In genomic region chr1:183012301-183012994, GRCh38 we compare ENCODE assay signal across 38 cellular contexts. TPM values are rescaled to one million over a fixed set of nuclear protein-coding genes. Genes with fewer than 3 reads are reported as not detected.
"Had no signal": no experiment of that assay in that cellular context is flagged by ENCODE, and none has a peak within 500 bp of the region (broad histone marks: within the 10 kb centered on the region; RNA-seq: fewer than 3 reads in every experiment).

No MANE protein-coding gene starts in this region.

- H3K4me3 Mint-ChIP-seq: activated B cell treated with CpG ODN at 0.5 μM for 24 hours; activated CD4-positive, alpha-beta memory T cell treated with anti-CD3 and anti-CD28 coated beads, Interleukin-2, amount 10 ng/mL, durations not matched to agents 7 days and 5 days; activated CD4-positive, alpha-beta T cell treated with anti-CD3 and anti-CD28 coated beads, Interleukin-2, amount 10 ng/mL, durations not matched to agents 24 days and 14 days; activated CD8-positive, alpha-beta memory T cell treated with anti-CD3 and anti-CD28 coated beads, Interleukin-2, amount 10 ng/mL, durations not matched to agents 7 days and 5 days; activated CD8-positive, alpha-beta T cell treated with anti-CD3 and anti-CD28 coated beads, Interleukin-2, amount 10 ng/mL, durations not matched to agents 7 days and 5 days; activated naive CD4-positive, alpha-beta T cell treated with anti-CD3 and anti-CD28 coated beads, Interleukin-2, amount 10 ng/mL, durations not matched to agents 7 days and 5 days; activated naive CD4-positive, alpha-beta T cell treated with anti-CD3 and anti-CD28 coated beads, Interleukin-2, amount 50 U/mL, for 24 hours; activated naive CD8-positive, alpha-beta T cell; activated naive CD8-positive, alpha-beta T cell treated with anti-CD3 and anti-CD28 coated beads, Interleukin-2, amount 10 ng/mL, durations not matched to agents 7 days and 5 days; activated naive CD8-positive, alpha-beta T cell treated with anti-CD3 and anti-CD28 coated beads, Interleukin-2, amount 50 U/mL, for 24 hours; activated T-cell treated with anti-CD3 and anti-CD28 coated beads, Interleukin-2, amount 50 U/mL, for 24 hours; brain; central memory CD8-positive, alpha-beta T cell; T-cell; T-helper 2 cell treated with Interferon-gamma antibody and Interleukin-4, amounts not matched to agents 5 μg/mL and 100 μg/mL, for 36 hours had no signal

- H3K4me1 ChIP-seq: ascending aorta had no signal

- H3K27ac ChIP-seq: ascending aorta, cardiac muscle cell, WERI-Rb-1 had no signal

- H3K27me3 ChIP-seq: ascending aorta, cardiac muscle cell had no signal

- H3K27me3 Mint-ChIP-seq: brain had no signal

- H3K9me3 Mint-ChIP-seq: activated CD4-positive, alpha-beta T cell treated with anti-CD3 and anti-CD28 coated beads, Interleukin-2, amount 10 ng/mL, durations not matched to agents 24 days and 14 days; activated T-helper 2 cell treated with anti-CD3 and anti-CD28 coated beads, Interferon-gamma antibody, Interleukin-2, Interleukin-4, amounts not matched to agents 10 μg/mL and 5 μg/mL and 100 μg/mL, durations not matched to agents 14 hours and 24 hours and 36 hours; central memory CD8-positive, alpha-beta T cell; T-helper 2 cell treated with Interferon-gamma antibody and Interleukin-4, amounts not matched to agents 5 μg/mL and 100 μg/mL, for 36 hours had no signal

- H3K36me3 ChIP-seq: ascending aorta, cardiac muscle cell, WERI-Rb-1 had no signal

- DNase-seq: activated B cell treated with CpG ODN at 0.5 μM for 24 hours; activated CD4-positive, alpha-beta memory T cell treated with anti-CD3 and anti-CD28 coated beads, Interleukin-2, amount 10 ng/mL, durations not matched to agents 7 days and 5 days; activated CD4-positive, alpha-beta T cell treated with anti-CD3 and anti-CD28 coated beads for 4 hours; activated CD4-positive, alpha-beta T cell treated with anti-CD3 and anti-CD28 coated beads, Interleukin-2, amount 10 ng/mL, durations not matched to agents 24 days and 14 days; activated CD4-positive, alpha-beta T cell treated with anti-CD3 and anti-CD28 coated beads, Interleukin-2, amount 50 U/mL, for 1 hour; activated CD4-positive, alpha-beta T cell treated with anti-CD3 and anti-CD28 coated beads, Interleukin-2, amount 50 U/mL, for 48 hours; activated CD4-positive, CD25-positive, alpha-beta regulatory T cell treated with anti-CD3 and anti-CD28 coated beads, Interleukin-2, amount 50 U/mL, for 72 hours; activated CD8-positive, alpha-beta memory T cell treated with anti-CD3 and anti-CD28 coated beads for 24 hours; activated CD8-positive, alpha-beta memory T cell treated with anti-CD3 and anti-CD28 coated beads, Interleukin-2, amount 10 ng/mL, durations not matched to agents 7 days and 5 days; activated CD8-positive, alpha-beta memory T cell treated with anti-CD3 and anti-CD28 coated beads, Interleukin-2, amount 50 U/mL, for 48 hours; activated CD8-positive, alpha-beta T cell treated with anti-CD3 and anti-CD28 coated beads, Interleukin-2, amount 10 ng/mL, durations not matched to agents 7 days and 5 days; activated effector memory CD4-positive, alpha-beta T cell treated with Interleukin-2 at 50 U/mL for 16 hours; activated gamma-delta T cell; activated naive CD4-positive, alpha-beta T cell treated with anti-CD3 and anti-CD28 coated beads, Interleukin-2, amount 10 ng/mL, durations not matched to agents 7 days and 5 days; activated naive CD4-positive, alpha-beta T cell treated with Interleukin-2 at 50 U/mL for 16 hours; activated naive CD8-positive, alpha-beta T cell treated with anti-CD3 and anti-CD28 coated beads, Interleukin-2, amount 10 ng/mL, durations not matched to agents 7 days and 5 days; activated naive CD8-positive, alpha-beta T cell treated with anti-CD3 and anti-CD28 coated beads, Interleukin-2, amount 50 U/mL, for 24 hours; activated T-cell treated with anti-CD3 and anti-CD28 coated beads, Interleukin-2, amount 50 U/mL, for 24 hours; activated T-cell treated with anti-CD3 and anti-CD28 coated beads, Interleukin-2, amount 50 U/mL, for 48 hours; amygdala; anterior cingulate cortex; caudate nucleus; cerebellar nuclear complex; T-cell; T-helper 2 cell; T-helper 9 cell; WERI-Rb-1 had no signal

- H3K4me3 ChIP-seq: ascending aorta, cardiac muscle cell had no signal

- H3K4me1 Mint-ChIP-seq: activated B cell treated with CpG ODN at 0.5 μM for 24 hours; activated CD4-positive, alpha-beta memory T cell treated with anti-CD3 and anti-CD28 coated beads, Interleukin-2, amount 10 ng/mL, durations not matched to agents 7 days and 5 days; activated CD4-positive, alpha-beta T cell treated with anti-CD3 and anti-CD28 coated beads, Interleukin-2, amount 10 ng/mL, durations not matched to agents 24 days and 14 days; activated CD8-positive, alpha-beta memory T cell treated with anti-CD3 and anti-CD28 coated beads, Interleukin-2, amount 10 ng/mL, durations not matched to agents 7 days and 5 days; activated naive CD4-positive, alpha-beta T cell treated with anti-CD3 and anti-CD28 coated beads, Interleukin-2, amount 10 ng/mL, durations not matched to agents 7 days and 5 days; activated naive CD4-positive, alpha-beta T cell treated with anti-CD3 and anti-CD28 coated beads, Interleukin-2, amount 50 U/mL, for 24 hours; activated naive CD8-positive, alpha-beta T cell treated with anti-CD3 and anti-CD28 coated beads, Interleukin-2, amount 10 ng/mL, durations not matched to agents 7 days and 5 days; activated naive CD8-positive, alpha-beta T cell treated with anti-CD3 and anti-CD28 coated beads, Interleukin-2, amount 50 U/mL, for 24 hours; brain; central memory CD8-positive, alpha-beta T cell; T-cell had no signal

- H3K36me3 Mint-ChIP-seq: activated CD8-positive, alpha-beta memory T cell treated with anti-CD3 and anti-CD28 coated beads, Interleukin-2, amount 10 ng/mL, durations not matched to agents 7 days and 5 days; activated naive CD4-positive, alpha-beta T cell treated with anti-CD3 and anti-CD28 coated beads, Interleukin-2, amount 10 ng/mL, durations not matched to agents 7 days and 5 days; activated naive CD4-positive, alpha-beta T cell treated with anti-CD3 and anti-CD28 coated beads, Interleukin-2, amount 50 U/mL, for 24 hours; activated naive CD8-positive, alpha-beta T cell; activated naive CD8-positive, alpha-beta T cell treated with anti-CD3 and anti-CD28 coated beads, Interleukin-2, amount 10 ng/mL, durations not matched to agents 7 days and 5 days; brain; T-cell had no signal

- H3K27ac Mint-ChIP-seq: activated B cell treated with CpG ODN at 0.5 μM for 24 hours; activated CD4-positive, alpha-beta memory T cell treated with anti-CD3 and anti-CD28 coated beads, Interleukin-2, amount 10 ng/mL, durations not matched to agents 7 days and 5 days; activated CD4-positive, alpha-beta T cell treated with anti-CD3 and anti-CD28 coated beads, Interleukin-2, amount 10 ng/mL, durations not matched to agents 24 days and 14 days; activated CD8-positive, alpha-beta memory T cell treated with anti-CD3 and anti-CD28 coated beads, Interleukin-2, amount 10 ng/mL, durations not matched to agents 7 days and 5 days; activated CD8-positive, alpha-beta T cell treated with anti-CD3 and anti-CD28 coated beads, Interleukin-2, amount 10 ng/mL, durations not matched to agents 7 days and 5 days; activated naive CD4-positive, alpha-beta T cell treated with anti-CD3 and anti-CD28 coated beads, Interleukin-2, amount 10 ng/mL, durations not matched to agents 7 days and 5 days; activated naive CD4-positive, alpha-beta T cell treated with anti-CD3 and anti-CD28 coated beads, Interleukin-2, amount 50 U/mL, for 24 hours; activated naive CD8-positive, alpha-beta T cell; activated naive CD8-positive, alpha-beta T cell treated with anti-CD3 and anti-CD28 coated beads, Interleukin-2, amount 10 ng/mL, durations not matched to agents 7 days and 5 days; activated naive CD8-positive, alpha-beta T cell treated with anti-CD3 and anti-CD28 coated beads, Interleukin-2, amount 50 U/mL, for 24 hours; activated T-cell treated with anti-CD3 and anti-CD28 coated beads, Interleukin-2, amount 50 U/mL, for 24 hours; activated T-helper 2 cell treated with anti-CD3 and anti-CD28 coated beads, Interferon-gamma antibody, Interleukin-2, Interleukin-4, amounts not matched to agents 10 μg/mL and 5 μg/mL and 100 μg/mL, durations not matched to agents 14 hours and 24 hours and 36 hours; brain; T-cell; T-helper 2 cell treated with Interferon-gamma antibody and Interleukin-4, amounts not matched to agents 5 μg/mL and 100 μg/mL, for 36 hours had no signal

- ATAC-seq: activated CD8-positive, alpha-beta memory T cell treated with anti-CD3 and anti-CD28 coated beads, Interleukin-2, amount 10 ng/mL, durations not matched to agents 7 days and 5 days; activated CD8-positive, alpha-beta T cell treated with anti-CD3 and anti-CD28 coated beads, Interleukin-2, amount 10 ng/mL, durations not matched to agents 7 days and 5 days; activated naive CD8-positive, alpha-beta T cell treated with anti-CD3 and anti-CD28 coated beads, Interleukin-2, amount 50 U/mL, for 24 hours; T-cell had no signal

RNA-seq across cellular contexts. Expression of gene LAMC1, which starts 10.8 kb away (rescaled TPM):
- total RNA-seq: activated CD8-positive, alpha-beta T cell treated with anti-CD3 and anti-CD28 coated beads, Interleukin-2, amount 10 ng/mL, durations not matched to agents 7 days and 5 days had no signal

RNA-seq across cellular contexts. Expression of gene SHCBP1L, which starts 59.5 kb away (rescaled TPM):
- total RNA-seq: activated B cell treated with CpG ODN at 0.5 μM for 24 hours; activated CD4-positive, alpha-beta memory T cell treated with anti-CD3 and anti-CD28 coated beads, Interleukin-2, amount 10 ng/mL, durations not matched to agents 7 days and 5 days; activated CD4-positive, alpha-beta T cell treated with anti-CD3 and anti-CD28 coated beads, Interleukin-2, amount 10 ng/mL, durations not matched to agents 24 days and 14 days; activated CD8-positive, alpha-beta memory T cell treated with anti-CD3 and anti-CD28 coated beads, Interleukin-2, amount 10 ng/mL, durations not matched to agents 7 days and 5 days; activated CD8-positive, alpha-beta T cell treated with anti-CD3 and anti-CD28 coated beads, Interleukin-2, amount 10 ng/mL, durations not matched to agents 7 days and 5 days; activated naive CD8-positive, alpha-beta T cell treated with anti-CD3 and anti-CD28 coated beads, Interleukin-2, amount 10 ng/mL, durations not matched to agents 7 days and 5 days; activated T-helper 2 cell treated with anti-CD3 and anti-CD28 coated beads, Interferon-gamma antibody, Interleukin-2, Interleukin-4, amounts not matched to agents 10 μg/mL and 5 μg/mL and 100 μg/mL, durations not matched to agents 14 hours and 24 hours and 36 hours; ascending aorta; bronchial epithelial cell; cardiac muscle cell; chondrocyte; T-cell; T-helper 1 cell treated with Interleukin-12 subunit alpha and Interleukin-12 subunit beta and Interleukin-4 antibody, amounts not matched to agents 30 ng/mL and 1 ng/mL, for 36 hours had no signal
- polyA plus RNA-seq: cardiac muscle cell had no signal
